Comparison of ENCODE assay signal across 1 cellular context in the genomic region with DNA sequence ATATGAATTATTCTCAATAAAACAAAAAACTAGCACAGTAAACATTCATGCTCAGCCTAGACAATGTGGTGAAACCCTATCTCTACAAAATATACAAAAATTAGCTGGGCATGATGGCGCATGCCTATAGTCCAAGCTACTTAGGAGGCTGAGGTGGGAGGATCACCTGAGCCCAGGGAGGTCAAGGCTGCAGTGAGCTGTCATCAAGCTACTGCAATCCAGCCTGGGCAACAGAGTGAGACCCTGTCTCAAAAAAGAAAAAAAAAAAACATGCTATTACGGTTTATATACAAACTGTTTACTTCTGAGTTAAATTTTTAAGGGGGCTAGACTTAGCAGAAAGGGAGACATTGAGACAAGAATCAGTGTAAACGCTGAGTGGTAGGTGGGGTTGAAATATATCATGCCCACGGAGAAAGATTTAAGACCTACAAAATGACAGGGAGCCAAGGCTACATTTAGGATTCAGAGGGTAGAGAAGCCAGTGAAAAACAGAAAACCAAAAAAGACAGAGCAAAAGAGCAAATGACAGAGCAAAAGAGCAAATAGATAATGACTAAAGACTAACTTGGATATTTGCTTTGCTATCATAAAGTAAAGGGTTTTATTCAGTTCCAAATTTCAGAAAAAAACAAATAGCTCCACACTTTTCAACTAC.
TF ChIP-seq lines count a peak whose summit lies in the region.

No MANE protein-coding gene starts in this region.

TF ChIP-seq in HepG2, 621 proteins besides CTCF, POLR2A, EP300 and RAD21 (continues in another document):
- TF ChIP-seq, protein P1, sequence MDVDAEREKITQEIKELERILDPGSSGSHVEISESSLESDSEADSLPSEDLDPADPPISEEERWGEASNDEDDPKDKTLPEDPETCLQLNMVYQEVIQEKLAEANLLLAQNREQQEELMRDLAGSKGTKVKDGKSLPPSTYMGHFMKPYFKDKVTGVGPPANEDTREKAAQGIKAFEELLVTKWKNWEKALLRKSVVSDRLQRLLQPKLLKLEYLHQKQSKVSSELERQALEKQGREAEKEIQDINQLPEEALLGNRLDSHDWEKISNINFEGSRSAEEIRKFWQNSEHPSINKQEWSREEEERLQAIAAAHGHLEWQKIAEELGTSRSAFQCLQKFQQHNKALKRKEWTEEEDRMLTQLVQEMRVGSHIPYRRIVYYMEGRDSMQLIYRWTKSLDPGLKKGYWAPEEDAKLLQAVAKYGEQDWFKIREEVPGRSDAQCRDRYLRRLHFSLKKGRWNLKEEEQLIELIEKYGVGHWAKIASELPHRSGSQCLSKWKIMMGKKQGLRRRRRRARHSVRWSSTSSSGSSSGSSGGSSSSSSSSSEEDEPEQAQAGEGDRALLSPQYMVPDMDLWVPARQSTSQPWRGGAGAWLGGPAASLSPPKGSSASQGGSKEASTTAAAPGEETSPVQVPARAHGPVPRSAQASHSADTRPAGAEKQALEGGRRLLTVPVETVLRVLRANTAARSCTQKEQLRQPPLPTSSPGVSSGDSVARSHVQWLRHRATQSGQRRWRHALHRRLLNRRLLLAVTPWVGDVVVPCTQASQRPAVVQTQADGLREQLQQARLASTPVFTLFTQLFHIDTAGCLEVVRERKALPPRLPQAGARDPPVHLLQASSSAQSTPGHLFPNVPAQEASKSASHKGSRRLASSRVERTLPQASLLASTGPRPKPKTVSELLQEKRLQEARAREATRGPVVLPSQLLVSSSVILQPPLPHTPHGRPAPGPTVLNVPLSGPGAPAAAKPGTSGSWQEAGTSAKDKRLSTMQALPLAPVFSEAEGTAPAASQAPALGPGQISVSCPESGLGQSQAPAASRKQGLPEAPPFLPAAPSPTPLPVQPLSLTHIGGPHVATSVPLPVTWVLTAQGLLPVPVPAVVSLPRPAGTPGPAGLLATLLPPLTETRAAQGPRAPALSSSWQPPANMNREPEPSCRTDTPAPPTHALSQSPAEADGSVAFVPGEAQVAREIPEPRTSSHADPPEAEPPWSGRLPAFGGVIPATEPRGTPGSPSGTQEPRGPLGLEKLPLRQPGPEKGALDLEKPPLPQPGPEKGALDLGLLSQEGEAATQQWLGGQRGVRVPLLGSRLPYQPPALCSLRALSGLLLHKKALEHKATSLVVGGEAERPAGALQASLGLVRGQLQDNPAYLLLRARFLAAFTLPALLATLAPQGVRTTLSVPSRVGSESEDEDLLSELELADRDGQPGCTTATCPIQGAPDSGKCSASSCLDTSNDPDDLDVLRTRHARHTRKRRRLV (CRISPR knock-in tag; IDR thresholded peaks at IDR 0.05) = no peak
- no peak for TF ChIP-seq U2AF1 (optimal IDR thresholded peaks at IDR 0.05; ENCODE audit: low read depth, low read length)
- peak; percentile 94 for TF ChIP-seq ZMYM3 (CRISPR knock-in tag; IDR thresholded peaks at IDR 0.05)
- no peak for TF ChIP-seq ARHGAP35 (CRISPR knock-in tag; IDR thresholded peaks at IDR 0.05; ENCODE audit: borderline replicate concordance)
- TF ChIP-seq ASH2L (IDR thresholded peaks at IDR 0.05; ENCODE audit: insufficient read length, low read depth, low read length) = peak; percentile 16
- no peak for TF ChIP-seq FOXA1 (IDR thresholded peaks at IDR 0.05)
- TF ChIP-seq FOXA1 (CRISPR knock-in tag; IDR thresholded peaks at IDR 0.05) = no peak
- no peak for TF ChIP-seq ESRRA (CRISPR knock-in tag; IDR thresholded peaks at IDR 0.05; ENCODE audit: low read depth)
- TF ChIP-seq, protein P2, sequence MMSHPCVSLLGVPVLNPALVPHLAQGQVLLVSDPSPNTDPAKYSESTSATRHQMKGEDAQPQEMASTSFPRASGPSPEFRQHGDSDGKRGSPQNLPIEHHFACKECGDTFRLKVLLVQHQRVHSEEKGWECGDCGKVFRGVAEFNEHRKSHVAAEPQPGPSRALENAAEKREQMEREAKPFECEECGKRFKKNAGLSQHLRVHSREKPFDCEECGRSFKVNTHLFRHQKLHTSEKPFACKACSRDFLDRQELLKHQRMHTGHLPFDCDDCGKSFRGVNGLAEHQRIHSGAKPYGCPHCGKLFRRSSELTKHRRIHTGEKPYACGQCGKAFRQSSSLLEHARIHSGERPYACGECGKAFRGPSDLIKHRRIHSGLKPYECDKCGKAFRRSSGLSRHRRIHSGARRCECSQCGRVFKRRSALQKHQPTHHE (CRISPR knock-in tag; IDR thresholded peaks at IDR 0.05; ENCODE audit: borderline replicate concordance) = no peak
- TF ChIP-seq MAFF (IDR thresholded peaks at IDR 0.05; ENCODE audit: low read depth, low read length) = no peak
- no peak for TF ChIP-seq KDM3A (CRISPR knock-in tag; IDR thresholded peaks at IDR 0.05; ENCODE audit: low read depth)
- TF ChIP-seq, protein P3, sequence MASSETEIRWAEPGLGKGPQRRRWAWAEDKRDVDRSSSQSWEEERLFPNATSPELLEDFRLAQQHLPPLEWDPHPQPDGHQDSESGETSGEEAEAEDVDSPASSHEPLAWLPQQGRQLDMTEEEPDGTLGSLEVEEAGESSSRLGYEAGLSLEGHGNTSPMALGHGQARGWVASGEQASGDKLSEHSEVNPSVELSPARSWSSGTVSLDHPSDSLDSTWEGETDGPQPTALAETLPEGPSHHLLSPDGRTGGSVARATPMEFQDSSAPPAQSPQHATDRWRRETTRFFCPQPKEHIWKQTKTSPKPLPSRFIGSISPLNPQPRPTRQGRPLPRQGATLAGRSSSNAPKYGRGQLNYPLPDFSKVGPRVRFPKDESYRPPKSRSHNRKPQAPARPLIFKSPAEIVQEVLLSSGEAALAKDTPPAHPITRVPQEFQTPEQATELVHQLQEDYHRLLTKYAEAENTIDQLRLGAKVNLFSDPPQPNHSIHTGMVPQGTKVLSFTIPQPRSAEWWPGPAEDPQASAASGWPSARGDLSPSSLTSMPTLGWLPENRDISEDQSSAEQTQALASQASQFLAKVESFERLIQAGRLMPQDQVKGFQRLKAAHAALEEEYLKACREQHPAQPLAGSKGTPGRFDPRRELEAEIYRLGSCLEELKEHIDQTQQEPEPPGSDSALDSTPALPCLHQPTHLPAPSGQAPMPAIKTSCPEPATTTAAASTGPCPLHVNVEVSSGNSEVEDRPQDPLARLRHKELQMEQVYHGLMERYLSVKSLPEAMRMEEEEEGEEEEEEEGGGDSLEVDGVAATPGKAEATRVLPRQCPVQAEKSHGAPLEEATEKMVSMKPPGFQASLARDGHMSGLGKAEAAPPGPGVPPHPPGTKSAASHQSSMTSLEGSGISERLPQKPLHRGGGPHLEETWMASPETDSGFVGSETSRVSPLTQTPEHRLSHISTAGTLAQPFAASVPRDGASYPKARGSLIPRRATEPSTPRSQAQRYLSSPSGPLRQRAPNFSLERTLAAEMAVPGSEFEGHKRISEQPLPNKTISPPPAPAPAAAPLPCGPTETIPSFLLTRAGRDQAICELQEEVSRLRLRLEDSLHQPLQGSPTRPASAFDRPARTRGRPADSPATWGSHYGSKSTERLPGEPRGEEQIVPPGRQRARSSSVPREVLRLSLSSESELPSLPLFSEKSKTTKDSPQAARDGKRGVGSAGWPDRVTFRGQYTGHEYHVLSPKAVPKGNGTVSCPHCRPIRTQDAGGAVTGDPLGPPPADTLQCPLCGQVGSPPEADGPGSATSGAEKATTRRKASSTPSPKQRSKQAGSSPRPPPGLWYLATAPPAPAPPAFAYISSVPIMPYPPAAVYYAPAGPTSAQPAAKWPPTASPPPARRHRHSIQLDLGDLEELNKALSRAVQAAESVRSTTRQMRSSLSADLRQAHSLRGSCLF (CRISPR knock-in tag; IDR thresholded peaks at IDR 0.05; ENCODE audit: borderline replicate concordance) = no peak
- TF ChIP-seq HNRNPH1 (optimal IDR thresholded peaks at IDR 0.05; ENCODE audit: low read depth, low read length) = no peak
- TF ChIP-seq MAF1 (CRISPR knock-in tag; IDR thresholded peaks at IDR 0.05; ENCODE audit: borderline replicate concordance) = no peak
- no peak for TF ChIP-seq STAT5B (CRISPR knock-in tag; IDR thresholded peaks at IDR 0.05)
- TF ChIP-seq, protein P4, sequence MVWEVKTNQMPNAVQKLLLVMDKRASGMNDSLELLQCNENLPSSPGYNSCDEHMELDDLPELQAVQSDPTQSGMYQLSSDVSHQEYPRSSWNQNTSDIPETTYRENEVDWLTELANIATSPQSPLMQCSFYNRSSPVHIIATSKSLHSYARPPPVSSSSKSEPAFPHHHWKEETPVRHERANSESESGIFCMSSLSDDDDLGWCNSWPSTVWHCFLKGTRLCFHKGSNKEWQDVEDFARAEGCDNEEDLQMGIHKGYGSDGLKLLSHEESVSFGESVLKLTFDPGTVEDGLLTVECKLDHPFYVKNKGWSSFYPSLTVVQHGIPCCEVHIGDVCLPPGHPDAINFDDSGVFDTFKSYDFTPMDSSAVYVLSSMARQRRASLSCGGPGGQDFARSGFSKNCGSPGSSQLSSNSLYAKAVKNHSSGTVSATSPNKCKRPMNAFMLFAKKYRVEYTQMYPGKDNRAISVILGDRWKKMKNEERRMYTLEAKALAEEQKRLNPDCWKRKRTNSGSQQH (CRISPR knock-in tag; IDR thresholded peaks at IDR 0.05; ENCODE audit: low read depth) = no peak
- TF ChIP-seq, protein P5, sequence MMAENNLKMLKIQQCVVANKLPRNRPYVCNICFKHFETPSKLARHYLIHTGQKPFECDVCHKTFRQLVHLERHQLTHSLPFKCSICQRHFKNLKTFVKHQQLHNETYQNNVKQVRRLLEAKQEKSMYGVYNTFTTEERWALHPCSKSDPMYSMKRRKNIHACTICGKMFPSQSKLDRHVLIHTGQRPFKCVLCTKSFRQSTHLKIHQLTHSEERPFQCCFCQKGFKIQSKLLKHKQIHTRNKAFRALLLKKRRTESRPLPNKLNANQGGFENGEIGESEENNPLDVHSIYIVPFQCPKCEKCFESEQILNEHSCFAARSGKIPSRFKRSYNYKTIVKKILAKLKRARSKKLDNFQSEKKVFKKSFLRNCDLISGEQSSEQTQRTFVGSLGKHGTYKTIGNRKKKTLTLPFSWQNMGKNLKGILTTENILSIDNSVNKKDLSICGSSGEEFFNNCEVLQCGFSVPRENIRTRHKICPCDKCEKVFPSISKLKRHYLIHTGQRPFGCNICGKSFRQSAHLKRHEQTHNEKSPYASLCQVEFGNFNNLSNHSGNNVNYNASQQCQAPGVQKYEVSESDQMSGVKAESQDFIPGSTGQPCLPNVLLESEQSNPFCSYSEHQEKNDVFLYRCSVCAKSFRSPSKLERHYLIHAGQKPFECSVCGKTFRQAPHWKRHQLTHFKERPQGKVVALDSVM (CRISPR knock-in tag; IDR thresholded peaks at IDR 0.05) = peak; percentile 99
- no peak for TF ChIP-seq FOXJ3 (CRISPR knock-in tag; IDR thresholded peaks at IDR 0.05; ENCODE audit: borderline replicate concordance)
- no peak for TF ChIP-seq ZFP1 (CRISPR knock-in tag; IDR thresholded peaks at IDR 0.05)
- 0 out of 2 replicates have a peak, but pooled peaks have one; percentile 27 for TF ChIP-seq ZNF136 (CRISPR knock-in tag; IDR thresholded peaks at IDR 0.05; ENCODE audit: low read depth)
- TF ChIP-seq ZNF777 (CRISPR knock-in tag; IDR thresholded peaks at IDR 0.05) = no peak
- TF ChIP-seq, protein P6, sequence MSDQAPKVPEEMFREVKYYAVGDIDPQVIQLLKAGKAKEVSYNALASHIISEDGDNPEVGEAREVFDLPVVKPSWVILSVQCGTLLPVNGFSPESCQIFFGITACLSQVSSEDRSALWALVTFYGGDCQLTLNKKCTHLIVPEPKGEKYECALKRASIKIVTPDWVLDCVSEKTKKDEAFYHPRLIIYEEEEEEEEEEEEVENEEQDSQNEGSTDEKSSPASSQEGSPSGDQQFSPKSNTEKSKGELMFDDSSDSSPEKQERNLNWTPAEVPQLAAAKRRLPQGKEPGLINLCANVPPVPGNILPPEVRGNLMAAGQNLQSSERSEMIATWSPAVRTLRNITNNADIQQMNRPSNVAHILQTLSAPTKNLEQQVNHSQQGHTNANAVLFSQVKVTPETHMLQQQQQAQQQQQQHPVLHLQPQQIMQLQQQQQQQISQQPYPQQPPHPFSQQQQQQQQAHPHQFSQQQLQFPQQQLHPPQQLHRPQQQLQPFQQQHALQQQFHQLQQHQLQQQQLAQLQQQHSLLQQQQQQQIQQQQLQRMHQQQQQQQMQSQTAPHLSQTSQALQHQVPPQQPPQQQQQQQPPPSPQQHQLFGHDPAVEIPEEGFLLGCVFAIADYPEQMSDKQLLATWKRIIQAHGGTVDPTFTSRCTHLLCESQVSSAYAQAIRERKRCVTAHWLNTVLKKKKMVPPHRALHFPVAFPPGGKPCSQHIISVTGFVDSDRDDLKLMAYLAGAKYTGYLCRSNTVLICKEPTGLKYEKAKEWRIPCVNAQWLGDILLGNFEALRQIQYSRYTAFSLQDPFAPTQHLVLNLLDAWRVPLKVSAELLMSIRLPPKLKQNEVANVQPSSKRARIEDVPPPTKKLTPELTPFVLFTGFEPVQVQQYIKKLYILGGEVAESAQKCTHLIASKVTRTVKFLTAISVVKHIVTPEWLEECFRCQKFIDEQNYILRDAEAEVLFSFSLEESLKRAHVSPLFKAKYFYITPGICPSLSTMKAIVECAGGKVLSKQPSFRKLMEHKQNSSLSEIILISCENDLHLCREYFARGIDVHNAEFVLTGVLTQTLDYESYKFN (CRISPR knock-in tag; conservative IDR thresholded peaks at IDR 0.05) = peak; percentile 62
- 0 out of 2 replicates have a peak, but pooled peaks have one; percentile 6 for TF ChIP-seq DPF2 (CRISPR knock-in tag; IDR thresholded peaks at IDR 0.05; ENCODE audit: borderline replicate concordance, low read depth)
- TF ChIP-seq NFIB (CRISPR knock-in tag; IDR thresholded peaks at IDR 0.05; ENCODE audit: borderline replicate concordance) = no peak
- TF ChIP-seq, protein P7, sequence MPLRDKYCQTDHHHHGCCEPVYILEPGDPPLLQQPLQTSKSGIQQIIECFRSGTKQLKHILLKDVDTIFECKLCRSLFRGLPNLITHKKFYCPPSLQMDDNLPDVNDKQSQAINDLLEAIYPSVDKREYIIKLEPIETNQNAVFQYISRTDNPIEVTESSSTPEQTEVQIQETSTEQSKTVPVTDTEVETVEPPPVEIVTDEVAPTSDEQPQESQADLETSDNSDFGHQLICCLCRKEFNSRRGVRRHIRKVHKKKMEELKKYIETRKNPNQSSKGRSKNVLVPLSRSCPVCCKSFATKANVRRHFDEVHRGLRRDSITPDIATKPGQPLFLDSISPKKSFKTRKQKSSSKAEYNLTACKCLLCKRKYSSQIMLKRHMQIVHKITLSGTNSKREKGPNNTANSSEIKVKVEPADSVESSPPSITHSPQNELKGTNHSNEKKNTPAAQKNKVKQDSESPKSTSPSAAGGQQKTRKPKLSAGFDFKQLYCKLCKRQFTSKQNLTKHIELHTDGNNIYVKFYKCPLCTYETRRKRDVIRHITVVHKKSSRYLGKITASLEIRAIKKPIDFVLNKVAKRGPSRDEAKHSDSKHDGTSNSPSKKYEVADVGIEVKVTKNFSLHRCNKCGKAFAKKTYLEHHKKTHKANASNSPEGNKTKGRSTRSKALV (CRISPR knock-in tag; IDR thresholded peaks at IDR 0.05) = peak; percentile 24; the same call in 1 of the 2 replicates
- TF ChIP-seq ZNF781 (CRISPR knock-in tag; IDR thresholded peaks at IDR 0.05; ENCODE audit: borderline replicate concordance, not compliant biosample characterization) = no peak
- TF ChIP-seq NFKB2 (CRISPR knock-in tag; IDR thresholded peaks at IDR 0.05; ENCODE audit: borderline replicate concordance) = no peak
- no peak for TF ChIP-seq ZNF572 (CRISPR knock-in tag; IDR thresholded peaks at IDR 0.05)
- peak; percentile 44 for TF ChIP-seq POGZ (CRISPR knock-in tag; IDR thresholded peaks at IDR 0.05)
